In genomic region chr7:77525231-77525630, GRCh38 we compare ENCODE assay signal across 21 cellular contexts. TPM values are rescaled to one million over a fixed set of nuclear protein-coding genes. Genes with fewer than 3 reads are reported as not detected.
DNase-seq lines count a peak whose midpoint lies in the region; ATAC-seq, FAIRE-seq and TF ChIP-seq lines count a peak whose summit lies in the region.
"Had no signal": no experiment of that assay in that cellular context is flagged by ENCODE, and none has a peak within 500 bp of the region (broad histone marks: within the 10 kb centered on the region; RNA-seq: fewer than 3 reads in every experiment).

No MANE protein-coding gene starts in this region.

- H3K27me3 Mint-ChIP-seq in activated naive CD4-positive, alpha-beta T cell treated with anti-CD3 and anti-CD28 coated beads for 36 hours (ENCODE audit: low read depth), result no peaks in the 10 kb centered on the region

- no peaks in the 10 kb centered on the region for H3F3A ChIP-seq in Loucy (ENCODE audit: low read depth)

- no peaks in the 10 kb centered on the region for H3K4me1 ChIP-seq in Loucy (ENCODE audit: insufficient read depth, low read length, poor library complexity, severe bottlenecking)
- peaks cover 11% of the 10 kb centered on the region for H3K4me1 ChIP-seq in keratinocyte (ENCODE audit: control insufficient read depth, extremely low read depth, insufficient read depth, low read length)
- H3K4me1 ChIP-seq: BE2C had no signal

- peaks cover 8% of the 10 kb centered on the region for H3K4me1 Mint-ChIP-seq in activated naive CD4-positive, alpha-beta T cell treated with anti-CD3 and anti-CD28 coated beads for 36 hours (ENCODE audit: low read depth)

- H3K9ac ChIP-seq in Loucy (ENCODE audit: low read depth, low read length, poor library complexity, severe bottlenecking), result no peak overlapping the region
- H3K9ac ChIP-seq in keratinocyte (ENCODE audit: control insufficient read depth, extremely low read depth, insufficient read depth, low read length), result no peak overlapping the region

- H3K36me3 Mint-ChIP-seq in activated naive CD4-positive, alpha-beta T cell treated with anti-CD3 and anti-CD28 coated beads for 36 hours (ENCODE audit: low read depth), result no peaks in the 10 kb centered on the region
- H3K36me3 Mint-ChIP-seq: CD8-positive, alpha-beta T cell had no signal

- H3K27ac Mint-ChIP-seq in activated naive CD4-positive, alpha-beta T cell treated with anti-CD3 and anti-CD28 coated beads for 36 hours, result no peak overlapping the region
- H3K27ac Mint-ChIP-seq: CD8-positive, alpha-beta T cell; HFFc6 had no signal

- no peaks in the 10 kb centered on the region for H3K9me2 ChIP-seq in Loucy (replicated peaks; ENCODE audit: low read depth, low read length)

- no peak for TF ChIP-seq CTCF in Loucy (conservative IDR thresholded peaks at IDR 0.05; ENCODE audit: low read length)
- no peak for TF ChIP-seq CTCF in keratinocyte (optimal IDR thresholded peaks at IDR 0.05 in 1 of 3, IDR thresholded peaks at IDR 0.05 in 1 of 3, conservative IDR thresholded peaks at IDR 0.05 in 1 of 3; ENCODE audit: extremely low read depth in 1 of 3, insufficient read depth in 2 of 3, low read length in 3 of 3)

- H3K36me3 ChIP-seq in Loucy (ENCODE audit: insufficient read depth, low read length) (no peaks in the 10 kb centered on the region), keratinocyte (ENCODE audit: control insufficient read depth in 2 of 2, extremely low read depth in 1 of 2, insufficient read depth in 2 of 2, low read length in 2 of 2) (no peaks in the 10 kb centered on the region)
- H3K36me3 ChIP-seq: BE2C had no signal

- no peaks in the 10 kb centered on the region for H3K9me3 Mint-ChIP-seq in activated naive CD4-positive, alpha-beta T cell treated with anti-CD3 and anti-CD28 coated beads for 36 hours
- H3K9me3 Mint-ChIP-seq: CD8-positive, alpha-beta T cell; HFFc6 had no signal

- no peaks in the 10 kb centered on the region for H3K9me1 ChIP-seq in keratinocyte (ENCODE audit: control insufficient read depth, extremely low read depth, insufficient read depth, low read length)

- CTCF ChIA-PET in activated naive CD4-positive, alpha-beta T cell treated with anti-CD3 and anti-CD28 coated beads for 36 hours (lab: Charles Lee), result no interaction called here

- dilution Hi-C loops in keratinocyte (cut with MboI; ENCODE audit: extremely low pct_ligation_motif_present, low sequenced_read_pairs), result no loop called here

- intact Hi-C loops in activated naive CD4-positive, alpha-beta T cell treated with anti-CD3 and anti-CD28 coated beads for 36 hours (cut with micrococcal nuclease), result no loop called here

- H3K4me2 ChIP-seq in Loucy (ENCODE audit: low read depth, low read length, poor library complexity, severe bottlenecking) (no peak overlapping the region), keratinocyte (ENCODE audit: control insufficient read depth, extremely low read depth, insufficient read depth, low read depth, low read length) (peak overlapping the region; percentile 41)
- H3K4me2 ChIP-seq: PC-9 had no signal

- no peak for FAIRE-seq in keratinocyte (lab: Jason Lieb, UNC)
- FAIRE-seq: D721Med, H1 had no signal

- no peak for ATAC-seq in GM21526 (IDR thresholded peaks at IDR 0.05; ENCODE audit: low FRiP score, unreplicated experiment)
- ATAC-seq: CD8-positive, alpha-beta T cell had no signal

- H2AFZ ChIP-seq in Loucy (ENCODE audit: low read length), result 0 out of 2 replicates have a peak overlapping the region, but pooled peaks have one; percentile 19
- no peak overlapping the region for H2AFZ ChIP-seq in keratinocyte (ENCODE audit: control insufficient read depth, low read length)
- H2AFZ ChIP-seq: PC-9 had no signal

- no peak overlapping the region for H3K4me3 Mint-ChIP-seq in activated naive CD4-positive, alpha-beta T cell treated with anti-CD3 and anti-CD28 coated beads for 36 hours
- H3K4me3 Mint-ChIP-seq: CD8-positive, alpha-beta T cell; HFFc6 had no signal

- no peaks in the 10 kb centered on the region for H4K20me1 ChIP-seq in Loucy (ENCODE audit: insufficient read depth, low read length, poor library complexity, severe bottlenecking)
- no peaks in the 10 kb centered on the region for H4K20me1 ChIP-seq in keratinocyte (ENCODE audit: control insufficient read depth, extremely low read depth, insufficient read depth, low read length)

- H3K27me3 ChIP-seq in Loucy (ENCODE audit: insufficient read depth, low read length, poor library complexity, severe bottlenecking) (no peaks in the 10 kb centered on the region), keratinocyte (ENCODE audit: control insufficient read depth, extremely low read depth, insufficient read depth, low read length) (no peaks in the 10 kb centered on the region)
- H3K27me3 ChIP-seq: BE2C had no signal

- H3K4me3 ChIP-seq in Loucy (ENCODE audit: low read length, poor library complexity, severe bottlenecking) (no peak overlapping the region), keratinocyte (ENCODE audit: control insufficient read depth in 2 of 3, extremely low read depth in 1 of 3, insufficient read depth in 2 of 3, low read depth in 1 of 3, low read length in 3 of 3) (no peak overlapping the region)
- H3K4me3 ChIP-seq: PC-9 had no signal

- H3K9me3 ChIP-seq in Loucy (ENCODE audit: insufficient read depth, low read depth, low read length) (no peaks in the 10 kb centered on the region), keratinocyte (ENCODE audit: control insufficient read depth, low read depth, low read length) (no peaks in the 10 kb centered on the region)
- H3K9me3 ChIP-seq: BE2C had no signal

- H3K27ac ChIP-seq in keratinocyte (ENCODE audit: control insufficient read depth, insufficient read depth, low read length), result peak overlapping the region; percentile 51
- H3K27ac ChIP-seq: PC-9 had no signal

- no peaks in the 10 kb centered on the region for H3K79me2 ChIP-seq in Loucy (ENCODE audit: insufficient read depth, low read length)
- no peaks in the 10 kb centered on the region for H3K79me2 ChIP-seq in keratinocyte (ENCODE audit: control insufficient read depth, insufficient read depth, low read length)

- DNase-seq in AG20443 (ENCODE audit: low spot score) (peak; percentile 14), amniotic epithelial cell (ENCODE audit: low read depth) (peak; percentile 46), keratinocyte (ENCODE audit: low read depth, low spot score) (no peak), NCI-H526 treated with DMSO at 0.1 percent for 48 hours (lab: John Stamatoyannopoulos, UW) (no peak), ureter (ENCODE audit: low spot score) (no peak)
- no peak for DNase-seq in activated naive CD4-positive, alpha-beta T cell treated with anti-CD3 and anti-CD28 coated beads for 36 hours
- DNase-seq: BE2C; CD8-positive, alpha-beta T cell; DMS79 treated with DMSO at 0.1 percent for 48 hours; GDM1; HFFc6; NCI-H1436; NCI-H2081; NCI-H2227 treated with DMSO at 0.1 percent for 48 hours; NCI-H526; PC-9; SHP77 had no signal

RNA-seq across cellular contexts. Expression of gene PTPN12, which starts 11.9 kb away (rescaled TPM):
- 46.9 to 61.1 TPM (median 53.1 TPM) in 3 replicates for polyA plus RNA-seq in keratinocyte
- 136 TPM for polyA plus RNA-seq in keratinocyte (2011; ENCODE audit: low read depth)
- 36.6 and 72.4 TPM in 2 replicates for polyA plus RNA-seq in keratinocyte (2011; cell fraction: cytosol; rRNA removed)
- 80.9 and 83.7 TPM in 2 replicates for polyA plus RNA-seq in keratinocyte (2011; cell fraction: nucleus; rRNA removed)
- 52.7 and 58.2 TPM in 2 replicates for polyA plus RNA-seq in keratinocyte (2012; ENCODE audit: low replicate concordance)
- 33.2 to 101 TPM (median 77.0 TPM) in 3 replicates for polyA minus RNA-seq in keratinocyte
- polyA minus RNA-seq in keratinocyte (2011; cell fraction: cytosol; rRNA and poly(A)+ RNA removed), result 23.8 TPM
- 47.2 and 112 TPM in 2 replicates for polyA minus RNA-seq in keratinocyte (2011; cell fraction: nucleus; rRNA and poly(A)+ RNA removed)
- 1 to 10 TPM; 7.2 to 7.6 TPM for total RNA-seq in activated naive CD4-positive, alpha-beta T cell treated with anti-CD3 and anti-CD28 coated beads for 36 hours
- 72.9 TPM for total RNA-seq in ureter

Comparison
In these comparisons a context has a peak if more than half of its experiments do, and no peak if none do; other contexts are left out.
1. DNase-seq: peak in AG20443 (single experiment) and amniotic epithelial cell (single experiment); none in keratinocyte (single experiment), activated naive CD4-positive, alpha-beta T cell treated with anti-CD3 and anti-CD28 coated beads for 36 hours (single experiment), NCI-H526 treated with DMSO at 0.1 percent for 48 hours (single experiment) and ureter (single experiment).